Comparison of ENCODE assay signal across 8 cellular contexts in the genomic region with DNA sequence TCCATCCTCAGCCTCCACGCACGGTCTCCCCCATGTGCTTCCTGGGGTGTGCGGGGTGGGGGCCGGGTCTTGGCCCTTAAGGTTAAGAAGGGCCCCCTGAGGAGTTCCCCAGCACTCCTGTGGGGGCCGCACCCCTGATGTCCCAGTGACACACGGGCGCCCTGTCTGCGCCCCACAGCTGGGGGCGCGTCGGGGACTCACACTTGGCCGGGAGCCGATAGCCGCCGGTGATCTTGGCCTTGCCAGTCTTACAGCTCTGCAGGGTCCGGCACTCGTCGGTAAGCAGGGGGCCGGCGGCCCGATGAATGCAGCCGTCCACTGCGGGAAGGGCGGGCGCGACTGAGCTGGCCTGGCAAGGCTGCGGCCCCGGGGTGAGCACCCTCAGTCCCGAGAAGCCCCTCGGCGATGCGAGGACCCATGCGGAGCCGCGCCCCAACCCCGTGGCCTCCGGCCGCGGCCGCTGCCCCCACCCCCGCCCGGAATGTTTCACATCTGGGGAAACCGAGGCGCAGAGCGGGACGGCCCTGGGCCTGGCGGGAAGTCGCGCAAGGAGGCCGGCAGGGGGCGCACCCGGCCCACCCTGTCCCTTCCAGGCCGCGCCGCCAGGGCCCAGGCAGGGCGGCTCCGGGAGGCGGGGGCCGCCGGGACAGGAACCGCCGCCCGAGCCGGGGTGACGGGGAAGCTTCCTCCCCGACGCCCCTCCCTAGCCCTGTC. TPM values are rescaled to one million over a fixed set of nuclear protein-coding genes. Genes with fewer than 3 reads are reported as not detected.
A peak's percentile ranks its signal among the peaks of the same experiment; 100 is the strongest.
DNase-seq lines count a peak whose midpoint lies in the region; ATAC-seq and TF ChIP-seq lines count a peak whose summit lies in the region.

No MANE protein-coding gene starts in this region.

- peaks cover 5% of the 10 kb centered on the region for H3K27me3 Mint-ChIP-seq in endothelial cell (ENCODE audit: unreplicated experiment)

- peak; percentile 87 for TF ChIP-seq CTCF in endothelial cell (IDR thresholded peaks at IDR 0.05; ENCODE audit: unreplicated experiment)

- H3K9me3 Mint-ChIP-seq in endothelial cell (ENCODE audit: unreplicated experiment), result no peaks in the 10 kb centered on the region

- no peak overlapping the region for H3K27ac Mint-ChIP-seq in endothelial cell (ENCODE audit: unreplicated experiment)

- ATAC-seq in GM18870 (IDR thresholded peaks at IDR 0.05; ENCODE audit: unreplicated experiment), result no peak

- H3K4me3 Mint-ChIP-seq in endothelial cell (ENCODE audit: unreplicated experiment), result no peak overlapping the region

- H3K36me3 Mint-ChIP-seq in endothelial cell (ENCODE audit: low read depth, unreplicated experiment), result peaks cover 8% of the 10 kb centered on the region

- peak; percentile 97 for DNase-seq in GM03348 (ENCODE audit: low spot score)
- peak; percentile 55 for DNase-seq in HPDE6-E6E7 (ENCODE audit: extremely low spot score)
- peak; percentile 63 for DNase-seq in activated T-cell treated with anti-CD3 and anti-CD28 coated beads for 1 hour (ENCODE audit: low read depth)
- DNase-seq in endothelial cell (ENCODE audit: low spot score), result peak; percentile 78
- DNase-seq in middle frontal gyrus (ENCODE audit: extremely low spot score, low spot score), result peak; percentile 61
- DNase-seq in stimulated activated CD8-positive, alpha-beta memory T cell treated with anti-CD3 and anti-CD28 coated beads, Interleukin-4, amount 100 ng/mL, for 1 hour (ENCODE audit: low read depth in 2 of 2, low spot score in 1 of 2), result peak; percentile 26 to 43
- no peak for DNase-seq in SHP77 (lab: John Stamatoyannopoulos, UW)

- H3K4me1 Mint-ChIP-seq in endothelial cell (ENCODE audit: unreplicated experiment), result peaks cover 7% of the 10 kb centered on the region

RNA-seq across cellular contexts. Expression of a gene that starts 13.9 kb away (rescaled TPM):
- 69.8 TPM for total RNA-seq in endothelial cell (ENCODE audit: unreplicated experiment)

RNA-seq across cellular contexts. Expression of a gene that starts 25.8 kb away (rescaled TPM):
- total RNA-seq in endothelial cell (ENCODE audit: unreplicated experiment), result 188 TPM

RNA-seq across cellular contexts. Expression of a gene that starts 35.5 kb away (rescaled TPM):
- not detected for total RNA-seq in endothelial cell (ENCODE audit: unreplicated experiment)

Comparison
In these comparisons a context has a peak if more than half of its experiments do, and no peak if none do; other contexts are left out.
1. DNase-seq: peak in GM03348 (single experiment), HPDE6-E6E7 (single experiment), activated T-cell treated with anti-CD3 and anti-CD28 coated beads for 1 hour (single experiment), endothelial cell (single experiment), middle frontal gyrus (single experiment) and stimulated activated CD8-positive, alpha-beta memory T cell treated with anti-CD3 and anti-CD28 coated beads, Interleukin-4, amount 100 ng/mL, for 1 hour (2 of 2); none in SHP77 (0 of 2).